In the genomic region with DNA sequence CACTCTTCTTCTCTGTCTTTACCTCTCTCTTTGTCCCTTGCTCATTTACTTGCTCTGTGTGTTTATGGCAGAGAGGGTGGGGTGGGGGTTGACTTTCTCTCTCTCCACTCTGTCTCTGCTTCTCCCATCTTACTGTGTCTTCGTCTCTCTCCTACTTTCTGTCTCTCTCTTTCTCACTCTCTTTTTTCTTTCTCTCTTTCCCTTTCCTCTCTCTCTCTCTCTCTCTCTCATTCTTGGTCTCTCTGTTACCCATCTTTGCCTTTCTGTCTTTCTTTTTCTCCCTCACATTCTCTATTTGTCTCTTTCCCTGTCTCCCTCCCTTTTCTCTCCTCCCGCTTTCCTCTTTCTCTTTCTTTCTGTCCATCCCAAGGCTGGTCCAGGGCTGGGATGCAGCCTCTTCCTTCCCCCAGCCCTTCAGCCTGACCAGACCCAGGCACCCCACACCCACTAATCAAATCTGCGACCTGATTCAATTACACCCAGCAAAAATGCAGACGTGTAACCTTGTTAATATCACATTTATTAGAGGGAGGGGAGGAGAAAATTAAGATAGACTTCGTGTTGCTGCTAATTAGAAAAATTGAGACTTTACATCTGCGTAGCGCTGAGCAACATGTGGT, we compare ENCODE assay signal across 28 cellular contexts.
"Had no signal": no experiment of that assay in that cellular context is flagged by ENCODE, and none has a peak within 500 bp of the region (broad histone marks: within the 10 kb centered on the region; RNA-seq: fewer than 3 reads in every experiment).

No MANE protein-coding gene starts in this region.

- H3K27me3 ChIP-seq: Peyer's patch had no signal

- H3K36me3 ChIP-seq: Peyer's patch had no signal

- H3K27ac Mint-ChIP-seq: activated B cell treated with CpG ODN at 0.5 μM for 24 hours; activated CD4-positive, alpha-beta memory T cell treated with anti-CD3 and anti-CD28 coated beads for 36 hours; activated CD4-positive, alpha-beta T cell treated with anti-CD3 and anti-CD28 coated beads, Interleukin-2, amount 10 ng/mL, durations not matched to agents 7 days and 5 days; activated naive CD4-positive, alpha-beta T cell treated with anti-CD3 and anti-CD28 coated beads for 36 hours; activated naive CD8-positive, alpha-beta T cell; brain; T-cell had no signal

- H3K4me1 Mint-ChIP-seq: activated B cell treated with CpG ODN at 0.5 μM for 24 hours; activated CD4-positive, alpha-beta T cell treated with anti-CD3 and anti-CD28 coated beads, Interleukin-2, amount 10 ng/mL, durations not matched to agents 7 days and 5 days; brain; T-cell had no signal

- H3K4me3 ChIP-seq: Peyer's patch had no signal

- H3K36me3 Mint-ChIP-seq: activated CD4-positive, alpha-beta memory T cell treated with anti-CD3 and anti-CD28 coated beads for 36 hours; activated naive CD8-positive, alpha-beta T cell; brain; T-cell had no signal

- DNase-seq: activated B cell treated with CpG ODN at 0.5 μM for 24 hours; activated CD4-positive, alpha-beta memory T cell treated with anti-CD3 and anti-CD28 coated beads for 36 hours; activated CD4-positive, alpha-beta T cell treated with anti-CD3 and anti-CD28 coated beads for 1 hour; activated CD4-positive, alpha-beta T cell treated with anti-CD3 and anti-CD28 coated beads, Interleukin-2, amount 10 ng/mL, durations not matched to agents 7 days and 5 days; activated effector memory CD4-positive, alpha-beta T cell treated with anti-CD3 and anti-CD28 coated beads, Interleukin-2, amount 50 U/mL, for 16 hours; activated naive CD4-positive, alpha-beta T cell treated with anti-CD3 and anti-CD28 coated beads for 36 hours; activated T-cell treated with anti-CD3 and anti-CD28 coated beads, Interleukin-2, amount 50 U/mL, for 4 hours; amygdala; IMR-90; Kasumi-1; KBM-7; NCI-H1092; NCI-H1417; NCI-H2029; NCI-H2107; NCI-H2171 treated with DMSO at 0.1 percent for 48 hours; NCI-H226; NCI-H526 treated with DMSO at 0.1 percent for 48 hours; NCI-H82; OCI-M1; Peyer's patch; SHP77 treated with DMSO at 0.1 percent for 48 hours; T-cell; T-helper 2 cell; T1000 had no signal

- H3K27ac ChIP-seq: Peyer's patch, RWPE1 had no signal

- H3K9me3 ChIP-seq: Peyer's patch had no signal

- ATAC-seq: activated T-cell treated with anti-CD3 and anti-CD28 coated beads, Interleukin-2, amount 50 U/mL, for 4 hours; T-cell had no signal

- H3K9me3 Mint-ChIP-seq: activated T-cell treated with anti-CD3 and anti-CD28 coated beads, Interleukin-2, amount 50 U/mL, for 4 hours had no signal

- H3K27me3 Mint-ChIP-seq: activated CD4-positive, alpha-beta memory T cell treated with anti-CD3 and anti-CD28 coated beads for 36 hours; activated CD4-positive, alpha-beta T cell treated with anti-CD3 and anti-CD28 coated beads, Interleukin-2, amount 10 ng/mL, durations not matched to agents 7 days and 5 days; activated naive CD8-positive, alpha-beta T cell had no signal

- H3K4me1 ChIP-seq: Peyer's patch had no signal

- H3K4me3 Mint-ChIP-seq: activated B cell treated with CpG ODN at 0.5 μM for 24 hours; activated CD4-positive, alpha-beta memory T cell treated with anti-CD3 and anti-CD28 coated beads for 36 hours; activated CD4-positive, alpha-beta T cell treated with anti-CD3 and anti-CD28 coated beads, Interleukin-2, amount 10 ng/mL, durations not matched to agents 7 days and 5 days; activated naive CD4-positive, alpha-beta T cell treated with anti-CD3 and anti-CD28 coated beads for 36 hours; activated naive CD8-positive, alpha-beta T cell; activated T-cell treated with anti-CD3 and anti-CD28 coated beads, Interleukin-2, amount 50 U/mL, for 4 hours; brain; T-cell had no signal
